ENCODE assay signal across 8 cellular contexts in the genomic region with DNA sequence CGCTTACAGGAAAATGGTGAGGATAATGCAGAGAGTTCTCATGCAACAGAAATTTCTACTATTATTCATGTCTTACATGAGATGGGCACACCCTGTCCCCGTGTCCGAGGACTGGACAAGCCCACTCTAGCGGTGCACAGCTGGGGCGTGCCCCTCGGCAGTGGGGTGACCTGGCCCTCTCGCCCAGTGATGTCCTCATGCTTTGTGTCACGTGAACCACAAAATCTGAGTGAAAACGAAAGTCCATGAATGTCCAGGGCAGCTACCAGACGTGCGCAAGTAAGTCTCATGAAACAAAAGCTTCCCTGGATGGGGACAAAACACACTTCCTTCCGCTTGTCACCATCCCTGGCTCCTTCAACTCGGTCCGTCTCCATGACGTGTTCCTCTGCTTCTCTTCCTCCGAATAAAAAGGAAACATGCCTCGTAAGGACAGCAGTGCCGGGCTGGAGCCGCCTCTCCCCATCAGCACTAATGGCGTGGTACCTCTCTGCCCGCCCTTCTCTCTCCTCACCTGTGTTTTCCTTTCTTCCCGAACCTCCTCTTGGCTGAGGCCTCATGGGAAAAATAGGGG. TPM values are rescaled to one million over a fixed set of nuclear protein-coding genes. Genes with fewer than 3 reads are reported as not detected.
DNase-seq lines count a peak whose midpoint lies in the region; ATAC-seq and TF ChIP-seq lines count a peak whose summit lies in the region.

No MANE protein-coding gene starts in this region.

- H3K4me1 ChIP-seq in SJSA1 (replicated peaks) (peaks cover 34% of the 10 kb centered on the region), foreskin keratinocyte (peaks cover 15% of the 10 kb centered on the region), rectal smooth muscle tissue (ENCODE audit: control insufficient read depth, insufficient read depth, low read length) (peaks cover 14% of the 10 kb centered on the region)

- ATAC-seq in foreskin keratinocyte (no peak), HG02870 (IDR thresholded peaks at IDR 0.05; ENCODE audit: unreplicated experiment) (no peak), HG02571 (IDR thresholded peaks at IDR 0.05; ENCODE audit: unreplicated experiment) (no peak)

- H3K27me3 ChIP-seq in SJSA1 (replicated peaks) (no peaks in the 10 kb centered on the region), foreskin keratinocyte (peaks cover 7% of the 10 kb centered on the region), rectal smooth muscle tissue (ENCODE audit: control insufficient read depth, insufficient read depth, low read length) (no peaks in the 10 kb centered on the region)

- TF ChIP-seq CTCF in foreskin keratinocyte (conservative IDR thresholded peaks at IDR 0.05), result no peak

- H3K9me3 ChIP-seq in SJSA1 (replicated peaks), result no peaks in the 10 kb centered on the region

- peak overlapping the region; percentile 97 for H3K27ac ChIP-seq in SJSA1
- H3K27ac ChIP-seq in foreskin keratinocyte, result peak overlapping the region; percentile 76
- H3K27ac ChIP-seq in rectal smooth muscle tissue (ENCODE audit: low read depth, low read length), result peak overlapping the region; percentile 76

- H3K9ac ChIP-seq in rectal smooth muscle tissue (ENCODE audit: low read length), result no peak overlapping the region

- H3K36me3 ChIP-seq in SJSA1 (peaks cover 28% of the 10 kb centered on the region), rectal smooth muscle tissue (ENCODE audit: control insufficient read depth, insufficient read depth, low read length) (no peaks in the 10 kb centered on the region)

- DNase-seq in DMS53 (lab: John Stamatoyannopoulos, UW), result peak; percentile 70
- DNase-seq in SJSA1 (ENCODE audit: low read depth in 1 of 2, low spot score in 2 of 2), result peak; percentile 91 to 98
- DNase-seq in foreskin keratinocyte, result no peak
- DNase-seq in stimulated activated CD4-positive, alpha-beta T cell treated with anti-CD3 and anti-CD28 coated beads, Interleukin-12 subunit alpha, Interleukin-12 subunit beta, amount 100 ng/mL, for 4 hours, result no peak
- no peak for DNase-seq in NCI-H1930 (lab: John Stamatoyannopoulos, UW)

- peak overlapping the region; percentile 50 for H3K4me3 ChIP-seq in SJSA1
- H3K4me3 ChIP-seq in rectal smooth muscle tissue (ENCODE audit: low read length), result peak overlapping the region; percentile 44

RNA-seq across cellular contexts. Expression of gene ANKRD10, which starts 45.6 kb away (rescaled TPM):
- 208 and 225 TPM in 2 replicates for total RNA-seq in SJSA1 (2014; rRNA removed; shearing (Covaris generic))
- total RNA-seq in foreskin keratinocyte, result 29.5 and 32.9 TPM in 2 replicates
- polyA plus RNA-seq in foreskin keratinocyte, result 11.0 and 13.3 TPM in 2 replicates

Comparison
In these comparisons a context has a peak if more than half of its experiments do, and no peak if none do; other contexts are left out.
1. DNase-seq: peak in DMS53 (single experiment) and SJSA1 (2 of 2); none in foreskin keratinocyte (0 of 2), stimulated activated CD4-positive, alpha-beta T cell treated with anti-CD3 and anti-CD28 coated beads, Interleukin-12 subunit alpha, Interleukin-12 subunit beta, amount 100 ng/mL, for 4 hours (single experiment) and NCI-H1930 (0 of 2).
2. Peak in every context shown above with its lines, with median percentiles within 50 percentile points of each other: H3K27ac ChIP-seq.